Comparison of ENCODE assay signal across 1 cellular context in the genomic region with DNA sequence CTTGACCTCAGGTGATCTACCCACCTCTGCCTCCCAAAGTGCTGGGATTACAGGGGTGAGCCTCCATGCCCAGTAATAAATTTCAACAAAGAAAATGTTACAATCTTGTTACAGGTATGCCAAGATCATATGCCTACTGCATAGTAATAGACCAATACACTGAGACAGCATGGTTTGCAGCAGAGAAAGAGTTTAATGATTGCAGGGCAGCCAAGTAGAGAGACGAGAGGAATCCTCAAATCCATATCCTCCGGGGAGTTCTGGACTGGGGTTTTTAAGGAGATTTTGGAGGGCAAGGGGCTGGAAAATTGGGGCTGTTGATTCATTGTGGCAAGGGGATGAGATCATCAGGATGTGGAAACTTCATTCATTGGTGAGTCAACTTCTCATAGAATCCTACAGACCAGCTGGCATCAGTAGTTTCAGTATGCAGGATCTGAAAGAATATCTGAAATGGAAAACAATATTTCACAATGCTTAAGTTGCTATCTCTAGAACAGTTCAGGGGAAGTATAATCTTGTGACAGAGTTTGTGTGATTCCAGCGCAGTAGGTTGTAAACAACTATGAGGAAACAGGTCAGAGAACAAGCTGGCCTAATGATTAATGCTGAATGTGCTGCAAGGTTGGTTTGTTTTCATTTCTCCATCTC.
TF ChIP-seq lines count a peak whose summit lies in the region.

No MANE protein-coding gene starts in this region.

TF ChIP-seq in HepG2, 621 proteins besides CTCF, POLR2A, EP300 and RAD21 (continued from another document):
- peak; percentile 56; the same call in 1 of the 2 replicates for TF ChIP-seq FOXO1 (CRISPR knock-in tag; IDR thresholded peaks at IDR 0.05)
- TF ChIP-seq SYNCRIP (IDR thresholded peaks at IDR 0.05; ENCODE audit: insufficient read depth, low read depth, low read length), result no peak
- peak; percentile 56; the same call in 1 of the 2 replicates for TF ChIP-seq FOSL2 (CRISPR knock-in tag; IDR thresholded peaks at IDR 0.05)
- 0 out of 2 replicates have a peak, but pooled peaks have one; percentile 3 for TF ChIP-seq ATF7 (IDR thresholded peaks at IDR 0.05)
- TF ChIP-seq ATF7 (CRISPR knock-in tag; IDR thresholded peaks at IDR 0.05), result no peak
